ENCODE assay signal across 9 cellular contexts in the genomic region with DNA sequence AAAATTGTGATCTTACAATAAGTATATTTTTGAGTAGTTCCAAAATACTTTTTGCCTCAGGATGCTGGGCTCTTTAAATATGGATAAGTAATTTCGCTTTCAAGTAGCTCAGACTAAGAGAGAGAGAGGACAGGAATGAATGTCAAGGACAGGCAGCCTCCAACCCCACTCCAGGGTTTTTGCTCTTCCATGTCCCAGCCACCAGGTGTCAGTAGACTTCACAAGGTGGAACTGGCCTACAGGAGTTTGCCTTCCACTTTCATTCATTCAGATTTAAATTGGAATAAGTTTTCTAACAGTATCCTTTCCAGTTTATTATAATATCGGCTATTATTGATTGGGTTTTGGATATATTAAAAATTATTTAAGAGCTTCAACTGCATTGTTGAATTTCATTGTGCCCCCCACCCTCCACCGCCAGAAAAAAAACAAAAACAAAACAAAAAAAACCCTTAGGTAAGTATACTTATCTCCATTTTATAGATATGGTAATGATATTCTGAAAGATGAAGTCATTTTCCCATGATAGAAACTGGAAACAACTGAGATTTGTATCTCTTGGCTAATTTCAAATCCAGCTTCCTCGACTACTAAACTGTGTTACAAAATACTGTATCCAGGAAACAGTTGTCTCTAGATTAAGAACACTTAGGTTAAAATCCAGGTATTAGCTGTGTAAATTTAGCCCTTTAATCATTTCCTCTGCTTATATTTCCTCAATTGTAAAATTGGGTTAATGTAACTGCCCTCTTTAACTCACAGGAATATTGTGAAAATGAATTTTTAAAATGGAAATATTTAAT.
DNase-seq lines count a peak whose midpoint lies in the region; ATAC-seq and TF ChIP-seq lines count a peak whose summit lies in the region.
"Had no signal": no experiment of that assay in that cellular context is flagged by ENCODE, and none has a peak within 500 bp of the region (broad histone marks: within the 10 kb centered on the region; RNA-seq: fewer than 3 reads in every experiment).

No MANE protein-coding gene starts in this region.

- H3K36me3 ChIP-seq in HEK293 (ENCODE audit: control insufficient read depth in 2 of 2, insufficient read depth in 1 of 2, low read length in 2 of 2) (no peaks in the 10 kb centered on the region), PC-9 (ENCODE audit: low read depth) (no peaks in the 10 kb centered on the region), upper lobe of right lung (no peaks in the 10 kb centered on the region)
- H3K36me3 ChIP-seq: neutrophil had no signal

- H3K9me3 ChIP-seq in HEK293 (ENCODE audit: control insufficient read depth, insufficient read depth, low read depth, low read length): no peaks in the 10 kb centered on the region
- no peaks in the 10 kb centered on the region for H3K9me3 ChIP-seq in PC-9 (ENCODE audit: insufficient read depth, low read depth)
- H3K9me3 ChIP-seq in upper lobe of right lung: no peaks in the 10 kb centered on the region
- H3K9me3 ChIP-seq: neutrophil had no signal

- CTCF ChIA-PET in HEK293 (lab: Yijun Ruan, JAX): interaction anchor here (0.5 to 3.4 kb wide), 45 partner anchors 7 to 993 kb away, joined by 3 to 17 read pairs (median 4); no protein-coding TSS in a partner anchor
- CTCF ChIA-PET in PC-9 (lab: Charles Lee): interaction anchor here (0.6 kb wide), 1 partner anchor 11 kb away, joined by 3 read pairs; no protein-coding TSS in a partner anchor

- DNase-seq in ACHN: peak; percentile 77
- peak; percentile 70 for DNase-seq in GM12865 (ENCODE audit: low read depth)
- peak; percentile 50 for DNase-seq in LHCN-M2 (ENCODE audit: low read depth)
- DNase-seq in PC-9: peak in 1 of 2 experiments; percentile 26
- peak; percentile 68 for DNase-seq in cerebellar cortex (ENCODE audit: low spot score)
- peak; percentile 79 for DNase-seq in left kidney (ENCODE audit: low read depth, low spot score)
- no peak for DNase-seq in upper lobe of right lung

- no peak overlapping the region for H2AFZ ChIP-seq in PC-9

- H3K27ac ChIP-seq in HEK293 (ENCODE audit: extremely low read depth, low read depth, low read length) (no peak overlapping the region), PC-9 (no peak overlapping the region), upper lobe of right lung (no peak overlapping the region)
- H3K27ac ChIP-seq: neutrophil had no signal

- POLR2A ChIA-PET in HEK293 (lab: Yijun Ruan, JAX): no interaction called here
- POLR2A ChIA-PET in PC-9 (lab: Charles Lee; ENCODE audit: unreplicated experiment): no interaction called here

- H3K4me3 ChIP-seq in GM12865 (ENCODE audit: low read depth, low read length): no peak overlapping the region
- H3K4me3 ChIP-seq in HEK293 (ENCODE audit: low read depth, low read length): no peak overlapping the region
- H3K4me3 ChIP-seq in PC-9: no peak overlapping the region
- H3K4me3 ChIP-seq in upper lobe of right lung: no peak overlapping the region

- in situ Hi-C loops in ACHN (cut with HindIII; ENCODE audit: low pct_ligation_motif_present, low pct_unique_long_range_greater_than_20kb, low sequenced_read_pairs): no loop called here

- no peaks in the 10 kb centered on the region for H4K20me1 ChIP-seq in PC-9 (ENCODE audit: insufficient read depth)

- TF ChIP-seq CTCF in GM12865 (IDR thresholded peaks at IDR 0.05; ENCODE audit: insufficient read depth, low read depth, low read length, missing control alignments): peak; percentile 84
- peak; percentile 29; the same call in 1 of the 2 replicates for TF ChIP-seq CTCF in HEK293 (tag by site-specific recombination; IDR thresholded peaks at IDR 0.05)
- peak; percentile 79 for TF ChIP-seq CTCF in PC-9 (conservative IDR thresholded peaks at IDR 0.05)
- TF ChIP-seq CTCF in upper lobe of right lung (IDR thresholded peaks at IDR 0.05): peak; percentile 81

- no peak overlapping the region for H3K4me2 ChIP-seq in PC-9

- H3K27me3 ChIP-seq in PC-9 (ENCODE audit: insufficient read depth, low read depth) (no peaks in the 10 kb centered on the region), upper lobe of right lung (no peaks in the 10 kb centered on the region)
- H3K27me3 ChIP-seq: neutrophil had no signal

- intact Hi-C loops in PC-9 (cut with micrococcal nuclease; ENCODE audit: unreplicated experiment): loop anchor here (1.0 to 5.0 kb wide), 2 partner anchors 402 to 822 kb away; no protein-coding TSS in a partner anchor
- intact Hi-C loops in upper lobe of right lung (cut with DNase I): no loop called here

- H3K4me1 ChIP-seq in HEK293 (ENCODE audit: control insufficient read depth, insufficient read depth, low read length): no peaks in the 10 kb centered on the region
- H3K4me1 ChIP-seq in PC-9 (replicated peaks; ENCODE audit: insufficient read depth): no peaks in the 10 kb centered on the region
- H3K4me1 ChIP-seq in upper lobe of right lung: no peaks in the 10 kb centered on the region

- H3K9me2 ChIP-seq in PC-9 (ENCODE audit: insufficient read depth): no peaks in the 10 kb centered on the region

- no peaks in the 10 kb centered on the region for H3F3A ChIP-seq in PC-9 (ENCODE audit: insufficient read depth, low read depth)

- ATAC-seq in upper lobe of right lung: peak; percentile 94

- BruUV-seq in PC-9 (replicated peaks; lab: Mats Ljungman, UMichigan): no TSS peak

- H3K79me2 ChIP-seq in PC-9 (ENCODE audit: low read depth): no peaks in the 10 kb centered on the region

TF ChIP-seq in HEK293, 187 proteins besides CTCF, POLR2A, EP300 and RAD21:
- peak; percentile 74 for TF ChIP-seq ZNF654 (tag by site-specific recombination; IDR thresholded peaks at IDR 0.05; ENCODE audit: low read depth)
- TF ChIP-seq ZNF510 (tag by site-specific recombination; IDR thresholded peaks at IDR 0.05; ENCODE audit: insufficient replicate concordance): no peak

Comparison
In these comparisons a context has a peak if more than half of its experiments do, and no peak if none do; other contexts are left out.
1. CTCF ChIP-seq: peak in every context shown above with its lines; median percentile 84 in GM12865; 81 in upper lobe of right lung; 79 in PC-9; 29 in HEK293.